In the genomic region with DNA sequence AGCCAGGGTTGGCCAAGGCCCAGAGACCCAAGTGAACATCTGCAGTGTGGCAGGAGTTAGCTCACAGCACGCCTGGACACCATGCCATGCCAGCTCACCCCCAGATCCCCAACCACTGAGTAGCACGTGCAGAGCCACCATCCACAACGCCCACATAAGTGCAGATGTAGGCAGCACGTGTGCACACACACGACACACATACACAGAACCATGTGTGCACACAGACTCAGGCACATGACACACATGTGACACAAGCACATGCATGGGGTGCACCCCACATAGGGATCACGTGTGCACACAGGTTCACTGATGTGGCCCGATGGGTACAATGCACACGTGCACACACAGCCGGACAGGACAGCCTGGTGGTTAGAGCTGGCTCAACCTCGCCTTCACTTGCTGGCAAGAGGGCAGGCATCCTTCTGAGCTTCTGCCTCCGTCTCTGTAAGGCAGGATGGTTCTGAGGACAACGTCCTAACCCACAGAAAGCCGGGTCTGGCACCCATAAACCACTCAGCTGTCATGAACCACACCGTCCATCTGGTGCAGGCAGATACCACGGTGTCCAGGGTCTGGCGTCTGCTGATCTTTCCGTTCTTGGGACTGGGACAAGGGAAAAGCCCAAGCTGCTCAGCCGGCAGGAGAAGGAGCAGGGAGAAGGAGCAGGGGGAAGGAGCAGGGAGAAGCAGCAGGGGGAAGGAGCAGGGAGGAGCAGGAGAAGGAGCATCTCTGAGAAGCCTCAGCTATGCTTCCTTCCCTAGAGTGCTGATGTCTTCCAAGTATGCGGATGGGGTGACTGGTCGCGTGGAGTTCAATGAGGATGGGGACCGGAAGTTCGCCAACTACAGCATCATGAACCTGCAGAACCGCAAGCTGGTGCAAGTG, we compare ENCODE assay signal across 2 cellular contexts.
A peak's percentile ranks its signal among the peaks of the same experiment; 100 is the strongest.
TF ChIP-seq lines count a peak whose summit lies in the region.

No MANE protein-coding gene starts in this region.

TF ChIP-seq in HEK293, 187 proteins besides CTCF, POLR2A, EP300 and RAD21 (continues in another document):
- TF ChIP-seq ZNF248 (tag by site-specific recombination; IDR thresholded peaks at IDR 0.05) (no peak), ZNF560 (tag by site-specific recombination; IDR thresholded peaks at IDR 0.05; ENCODE audit: borderline replicate concordance) (no peak), ZNF785 (tag by site-specific recombination; IDR thresholded peaks at IDR 0.05) (no peak), ZNF707 (tag by site-specific recombination; IDR thresholded peaks at IDR 0.05) (no peak), KLF7 (tag by site-specific recombination; IDR thresholded peaks at IDR 0.05; ENCODE audit: borderline replicate concordance) (no peak), ZNF48 (tag by site-specific recombination; IDR thresholded peaks at IDR 0.05) (no peak), ZNF354C (tag by site-specific recombination; IDR thresholded peaks at IDR 0.05; ENCODE audit: borderline replicate concordance, low read depth) (no peak), GLIS2 (tag by site-specific recombination; IDR thresholded peaks at IDR 0.05) (no peak; the same call in 1 of the 2 replicates), ZNF571 (tag by site-specific recombination; IDR thresholded peaks at IDR 0.05) (no peak), ZNF658 (tag by site-specific recombination; IDR thresholded peaks at IDR 0.05) (no peak), BCL11A (tag by site-specific recombination; IDR thresholded peaks at IDR 0.05; ENCODE audit: low read depth) (no peak), ZNF24 (tag by site-specific recombination; IDR thresholded peaks at IDR 0.05) (no peak), ZBTB48 (tag by site-specific recombination; IDR thresholded peaks at IDR 0.05) (no peak), ZNF544 (tag by site-specific recombination; IDR thresholded peaks at IDR 0.05) (no peak), PRDM1 (tag by site-specific recombination; IDR thresholded peaks at IDR 0.05) (no peak), ZNF473 (tag by site-specific recombination; IDR thresholded peaks at IDR 0.05) (no peak), SP3 (tag by site-specific recombination; IDR thresholded peaks at IDR 0.05) (no peak), ZNF585B (tag by site-specific recombination; IDR thresholded peaks at IDR 0.05) (no peak), HOXC10 (CRISPR knock-in tag; IDR thresholded peaks at IDR 0.05) (no peak), ZNF350 (tag by site-specific recombination; IDR thresholded peaks at IDR 0.05) (no peak), GLIS1 (tag by site-specific recombination; IDR thresholded peaks at IDR 0.05) (no peak), KLF1 (tag by site-specific recombination; IDR thresholded peaks at IDR 0.05) (no peak)
- TF ChIP-seq, protein P1, sequence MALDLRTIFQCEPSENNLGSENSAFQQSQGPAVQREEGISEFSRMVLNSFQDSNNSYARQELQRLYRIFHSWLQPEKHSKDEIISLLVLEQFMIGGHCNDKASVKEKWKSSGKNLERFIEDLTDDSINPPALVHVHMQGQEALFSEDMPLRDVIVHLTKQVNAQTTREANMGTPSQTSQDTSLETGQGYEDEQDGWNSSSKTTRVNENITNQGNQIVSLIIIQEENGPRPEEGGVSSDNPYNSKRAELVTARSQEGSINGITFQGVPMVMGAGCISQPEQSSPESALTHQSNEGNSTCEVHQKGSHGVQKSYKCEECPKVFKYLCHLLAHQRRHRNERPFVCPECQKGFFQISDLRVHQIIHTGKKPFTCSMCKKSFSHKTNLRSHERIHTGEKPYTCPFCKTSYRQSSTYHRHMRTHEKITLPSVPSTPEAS (tag by site-specific recombination; IDR thresholded peaks at IDR 0.05): peak; percentile 73
- TF ChIP-seq, protein P2, sequence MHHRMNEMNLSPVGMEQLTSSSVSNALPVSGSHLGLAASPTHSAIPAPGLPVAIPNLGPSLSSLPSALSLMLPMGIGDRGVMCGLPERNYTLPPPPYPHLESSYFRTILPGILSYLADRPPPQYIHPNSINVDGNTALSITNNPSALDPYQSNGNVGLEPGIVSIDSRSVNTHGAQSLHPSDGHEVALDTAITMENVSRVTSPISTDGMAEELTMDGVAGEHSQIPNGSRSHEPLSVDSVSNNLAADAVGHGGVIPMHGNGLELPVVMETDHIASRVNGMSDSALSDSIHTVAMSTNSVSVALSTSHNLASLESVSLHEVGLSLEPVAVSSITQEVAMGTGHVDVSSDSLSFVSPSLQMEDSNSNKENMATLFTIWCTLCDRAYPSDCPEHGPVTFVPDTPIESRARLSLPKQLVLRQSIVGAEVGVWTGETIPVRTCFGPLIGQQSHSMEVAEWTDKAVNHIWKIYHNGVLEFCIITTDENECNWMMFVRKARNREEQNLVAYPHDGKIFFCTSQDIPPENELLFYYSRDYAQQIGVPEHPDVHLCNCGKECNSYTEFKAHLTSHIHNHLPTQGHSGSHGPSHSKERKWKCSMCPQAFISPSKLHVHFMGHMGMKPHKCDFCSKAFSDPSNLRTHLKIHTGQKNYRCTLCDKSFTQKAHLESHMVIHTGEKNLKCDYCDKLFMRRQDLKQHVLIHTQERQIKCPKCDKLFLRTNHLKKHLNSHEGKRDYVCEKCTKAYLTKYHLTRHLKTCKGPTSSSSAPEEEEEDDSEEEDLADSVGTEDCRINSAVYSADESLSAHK (tag by site-specific recombination; IDR thresholded peaks at IDR 0.05): no peak
- TF ChIP-seq, protein P3, sequence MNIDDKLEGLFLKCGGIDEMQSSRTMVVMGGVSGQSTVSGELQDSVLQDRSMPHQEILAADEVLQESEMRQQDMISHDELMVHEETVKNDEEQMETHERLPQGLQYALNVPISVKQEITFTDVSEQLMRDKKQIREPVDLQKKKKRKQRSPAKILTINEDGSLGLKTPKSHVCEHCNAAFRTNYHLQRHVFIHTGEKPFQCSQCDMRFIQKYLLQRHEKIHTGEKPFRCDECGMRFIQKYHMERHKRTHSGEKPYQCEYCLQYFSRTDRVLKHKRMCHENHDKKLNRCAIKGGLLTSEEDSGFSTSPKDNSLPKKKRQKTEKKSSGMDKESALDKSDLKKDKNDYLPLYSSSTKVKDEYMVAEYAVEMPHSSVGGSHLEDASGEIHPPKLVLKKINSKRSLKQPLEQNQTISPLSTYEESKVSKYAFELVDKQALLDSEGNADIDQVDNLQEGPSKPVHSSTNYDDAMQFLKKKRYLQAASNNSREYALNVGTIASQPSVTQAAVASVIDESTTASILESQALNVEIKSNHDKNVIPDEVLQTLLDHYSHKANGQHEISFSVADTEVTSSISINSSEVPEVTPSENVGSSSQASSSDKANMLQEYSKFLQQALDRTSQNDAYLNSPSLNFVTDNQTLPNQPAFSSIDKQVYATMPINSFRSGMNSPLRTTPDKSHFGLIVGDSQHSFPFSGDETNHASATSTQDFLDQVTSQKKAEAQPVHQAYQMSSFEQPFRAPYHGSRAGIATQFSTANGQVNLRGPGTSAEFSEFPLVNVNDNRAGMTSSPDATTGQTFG (tag by site-specific recombination; IDR thresholded peaks at IDR 0.05; ENCODE audit: borderline replicate concordance): no peak
- TF ChIP-seq, protein P4, sequence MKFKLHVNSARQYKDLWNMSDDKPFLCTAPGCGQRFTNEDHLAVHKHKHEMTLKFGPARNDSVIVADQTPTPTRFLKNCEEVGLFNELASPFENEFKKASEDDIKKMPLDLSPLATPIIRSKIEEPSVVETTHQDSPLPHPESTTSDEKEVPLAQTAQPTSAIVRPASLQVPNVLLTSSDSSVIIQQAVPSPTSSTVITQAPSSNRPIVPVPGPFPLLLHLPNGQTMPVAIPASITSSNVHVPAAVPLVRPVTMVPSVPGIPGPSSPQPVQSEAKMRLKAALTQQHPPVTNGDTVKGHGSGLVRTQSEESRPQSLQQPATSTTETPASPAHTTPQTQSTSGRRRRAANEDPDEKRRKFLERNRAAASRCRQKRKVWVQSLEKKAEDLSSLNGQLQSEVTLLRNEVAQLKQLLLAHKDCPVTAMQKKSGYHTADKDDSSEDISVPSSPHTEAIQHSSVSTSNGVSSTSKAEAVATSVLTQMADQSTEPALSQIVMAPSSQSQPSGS (tag by site-specific recombination; IDR thresholded peaks at IDR 0.05; ENCODE audit: low read depth): no peak

TF ChIP-seq in GM12878, 131 proteins besides CTCF, POLR2A, EP300 and RAD21:
- peak; percentile 62 to 87; a peak in 3 of 4 replicates for TF ChIP-seq BHLHE40 (IDR thresholded peaks at IDR 0.05; ENCODE audit: borderline replicate concordance in 1 of 2, low read depth in 2 of 2, low read length in 1 of 2)
- TF ChIP-seq CBX5 (IDR thresholded peaks at IDR 0.05; ENCODE audit: low read depth): no peak
- TF ChIP-seq RAD51 (IDR thresholded peaks at IDR 0.05): peak; percentile 74
- TF ChIP-seq, protein P5, sequence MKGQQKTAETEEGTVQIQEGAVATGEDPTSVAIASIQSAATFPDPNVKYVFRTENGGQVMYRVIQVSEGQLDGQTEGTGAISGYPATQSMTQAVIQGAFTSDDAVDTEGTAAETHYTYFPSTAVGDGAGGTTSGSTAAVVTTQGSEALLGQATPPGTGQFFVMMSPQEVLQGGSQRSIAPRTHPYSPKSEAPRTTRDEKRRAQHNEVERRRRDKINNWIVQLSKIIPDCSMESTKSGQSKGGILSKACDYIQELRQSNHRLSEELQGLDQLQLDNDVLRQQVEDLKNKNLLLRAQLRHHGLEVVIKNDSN (IDR thresholded peaks at IDR 0.05; ENCODE audit: borderline replicate concordance, extremely low read length, insufficient read depth, low read depth, low read length): peak; percentile 69
- TF ChIP-seq, protein P6, sequence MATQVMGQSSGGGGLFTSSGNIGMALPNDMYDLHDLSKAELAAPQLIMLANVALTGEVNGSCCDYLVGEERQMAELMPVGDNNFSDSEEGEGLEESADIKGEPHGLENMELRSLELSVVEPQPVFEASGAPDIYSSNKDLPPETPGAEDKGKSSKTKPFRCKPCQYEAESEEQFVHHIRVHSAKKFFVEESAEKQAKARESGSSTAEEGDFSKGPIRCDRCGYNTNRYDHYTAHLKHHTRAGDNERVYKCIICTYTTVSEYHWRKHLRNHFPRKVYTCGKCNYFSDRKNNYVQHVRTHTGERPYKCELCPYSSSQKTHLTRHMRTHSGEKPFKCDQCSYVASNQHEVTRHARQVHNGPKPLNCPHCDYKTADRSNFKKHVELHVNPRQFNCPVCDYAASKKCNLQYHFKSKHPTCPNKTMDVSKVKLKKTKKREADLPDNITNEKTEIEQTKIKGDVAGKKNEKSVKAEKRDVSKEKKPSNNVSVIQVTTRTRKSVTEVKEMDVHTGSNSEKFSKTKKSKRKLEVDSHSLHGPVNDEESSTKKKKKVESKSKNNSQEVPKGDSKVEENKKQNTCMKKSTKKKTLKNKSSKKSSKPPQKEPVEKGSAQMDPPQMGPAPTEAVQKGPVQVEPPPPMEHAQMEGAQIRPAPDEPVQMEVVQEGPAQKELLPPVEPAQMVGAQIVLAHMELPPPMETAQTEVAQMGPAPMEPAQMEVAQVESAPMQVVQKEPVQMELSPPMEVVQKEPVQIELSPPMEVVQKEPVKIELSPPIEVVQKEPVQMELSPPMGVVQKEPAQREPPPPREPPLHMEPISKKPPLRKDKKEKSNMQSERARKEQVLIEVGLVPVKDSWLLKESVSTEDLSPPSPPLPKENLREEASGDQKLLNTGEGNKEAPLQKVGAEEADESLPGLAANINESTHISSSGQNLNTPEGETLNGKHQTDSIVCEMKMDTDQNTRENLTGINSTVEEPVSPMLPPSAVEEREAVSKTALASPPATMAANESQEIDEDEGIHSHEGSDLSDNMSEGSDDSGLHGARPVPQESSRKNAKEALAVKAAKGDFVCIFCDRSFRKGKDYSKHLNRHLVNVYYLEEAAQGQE (IDR thresholded peaks at IDR 0.05; ENCODE audit: low read depth, low read length): no peak
